30 cellular contexts compared by ENCODE assay signal in the genomic region with DNA sequence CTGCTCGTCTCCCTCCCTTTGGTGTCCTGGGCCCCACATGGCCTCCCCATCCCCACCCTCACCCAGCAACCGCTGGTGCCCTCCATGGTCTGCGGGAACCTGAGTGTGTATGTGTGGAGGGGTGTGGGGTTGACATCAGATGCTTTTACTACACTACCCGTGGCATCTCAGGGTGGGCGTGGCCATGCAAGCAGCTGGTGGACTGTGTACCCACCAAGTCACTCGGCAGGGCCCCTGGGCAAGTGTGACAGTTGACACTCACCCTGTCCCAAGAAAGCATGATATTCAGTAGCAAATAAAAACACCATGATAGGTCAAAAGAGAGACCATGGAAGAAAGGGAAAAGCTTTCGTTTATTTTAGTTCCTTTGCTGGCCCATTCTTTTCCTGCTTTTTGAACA. TPM values are rescaled to one million over a fixed set of nuclear protein-coding genes. Genes with fewer than 3 reads are reported as not detected.
"Had no signal": no experiment of that assay in that cellular context is flagged by ENCODE, and none has a peak within 500 bp of the region (broad histone marks: within the 10 kb centered on the region; RNA-seq: fewer than 3 reads in every experiment).

No MANE protein-coding gene starts in this region.

- ATAC-seq: left cardiac atrium; left lobe of liver; left ventricle myocardium superior; lower lobe of right lung; naive thymus-derived CD4-positive, alpha-beta T cell; natural killer cell treated with Interleukin-12 subunit alpha and Interleukin-12 subunit beta and Interleukin-15 and Interleukin-18, amount 100 ng/mL, for 72 hours; sciatic nerve; stimulated activated memory B cell treated with anti-CD40 and anti-IgM and Interleukin-4, amounts not matched to agents 10 μg/mL and 1 μg/mL and 100 μg/mL, for 72 hours; stimulated activated naive CD8-positive, alpha-beta T cell treated with anti-CD3 and anti-CD28 coated beads, Interleukin-15, amount 100 ng/mL, for 72 hours had no signal

- H3K9me3 ChIP-seq: lower lobe of right lung, ovary, right atrium auricular region, spleen, transverse colon, upper lobe of left lung had no signal

- H3K27me3 ChIP-seq: ovary, right atrium auricular region, upper lobe of left lung had no signal

- H3K36me3 ChIP-seq: lower lobe of right lung, ovary, right atrium auricular region, spleen, transverse colon, upper lobe of left lung had no signal

- FAIRE-seq: keratinocyte, small intestine had no signal

- DNase-seq: head of caudate nucleus; hippocampal formation; kidney glomerular epithelial cell; left cardiac atrium; left ventricle myocardium superior; lower lobe of right lung; mammary epithelial cell; mesendoderm; naive thymus-derived CD4-positive, alpha-beta T cell; ovary; small intestine; stimulated activated CD4-positive, alpha-beta T cell treated with anti-CD3 and anti-CD28 coated beads, Interleukin-1b, Interleukin-23, amount 100 ng/mL, for 48 hours; stimulated activated CD4-positive, alpha-beta T cell treated with anti-CD3 and anti-CD28 coated beads, Interleukin-2, amount 100 ng/mL, for 48 hours; stimulated activated CD4-positive, alpha-beta T cell treated with anti-CD3 and anti-CD28 coated beads, Interleukin-4, amount 100 ng/mL, for 4 hours; stimulated activated CD8-positive, alpha-beta memory T cell treated with anti-CD3 and anti-CD28 coated beads, Interleukin-4, amount 100 ng/mL, for 48 hours; stimulated activated naive CD4-positive, alpha-beta T cell treated with Interleukin-2 at 50 U/mL for 16 hours; stimulated activated naive CD8-positive, alpha-beta T cell treated with anti-CD3 and anti-CD28 coated beads, Interleukin-15, amount 100 ng/mL, for 72 hours; substantia nigra; transverse colon; upper lobe of left lung had no signal

- H3K4me3 ChIP-seq: lower lobe of right lung, ovary, right atrium auricular region, spleen, transverse colon, upper lobe of left lung had no signal

- H3K27ac ChIP-seq: lower lobe of right lung, ovary, right atrium auricular region, spleen, upper lobe of left lung had no signal

- H3K4me1 ChIP-seq: lower lobe of right lung, right atrium auricular region had no signal

RNA-seq across cellular contexts. Expression of a gene that starts 7.4 kb away (rescaled TPM):
- total RNA-seq: left cardiac atrium; left lobe of liver; left ventricle myocardium superior; mononuclear cell; naive thymus-derived CD4-positive, alpha-beta T cell; natural killer cell treated with Interleukin-12 subunit alpha and Interleukin-12 subunit beta and Interleukin-15 and Interleukin-18, amount 100 ng/mL, for 72 hours; progenitor cell of endocrine pancreas; pulmonary artery endothelial cell; right atrium auricular region; transverse colon had no signal
- polyA plus RNA-seq: naive thymus-derived CD4-positive, alpha-beta T cell had no signal
